1 cellular context compared by ENCODE assay signal in genomic region chr15:37099321-37100108, GRCh38.
TF ChIP-seq lines count a peak whose summit lies in the region.

No MANE protein-coding gene starts in this region.

TF ChIP-seq in endothelial cell of umbilical vein, 7 proteins besides CTCF, POLR2A, EP300 and RAD21 (continued from another document):
- TF ChIP-seq JUN (IDR thresholded peaks at IDR 0.05; ENCODE audit: borderline replicate concordance, insufficient read depth, insufficient read length, low read depth) (no peak), MAX (IDR thresholded peaks at IDR 0.05; ENCODE audit: insufficient read depth, insufficient read length) (no peak), EZH2 (IDR thresholded peaks at IDR 0.05; ENCODE audit: borderline replicate concordance, low read depth, low read length, severe bottlenecking) (no peak), POLR2AphosphoS5 (IDR thresholded peaks at IDR 0.05; ENCODE audit: insufficient read depth, low read depth, low read length) (no peak), MYC (IDR thresholded peaks at IDR 0.05; ENCODE audit: low read depth, low read length) (no peak)
